In genomic region chr17:42325026-42325425, GRCh38 we compare ENCODE assay signal across 8 cellular contexts. TPM values are rescaled to one million over a fixed set of nuclear protein-coding genes. Genes with fewer than 3 reads are reported as not detected.
DNase-seq lines count a peak whose midpoint lies in the region; ATAC-seq and TF ChIP-seq lines count a peak whose summit lies in the region.

No MANE protein-coding gene starts in this region.

- TF ChIP-seq CTCF in epithelial cell of esophagus (IDR thresholded peaks at IDR 0.05; ENCODE audit: insufficient read depth, low read depth, low read length, missing control alignments) (peak; percentile 11), osteoblast (IDR thresholded peaks at IDR 0.05; ENCODE audit: extremely low read depth, low read depth, low read length) (no peak), CD14-positive monocyte (IDR thresholded peaks at IDR 0.05) (no peak)

- peaks cover 39% of the 10 kb centered on the region for H3K4me1 Mint-ChIP-seq in stimulated activated effector memory CD8-positive, alpha-beta T cell treated with anti-CD3 and anti-CD28 coated beads, Interleukin-12 subunit alpha, Interleukin-12 subunit beta, amount 100 ng/mL, for 72 hours
- peaks cover 12% of the 10 kb centered on the region for H3K4me1 Mint-ChIP-seq in CD14-positive monocyte

- no peaks in the 10 kb centered on the region for H3K9me3 ChIP-seq in osteoblast (ENCODE audit: low read depth, low read length)

- H3K4me1 ChIP-seq in osteoblast (ENCODE audit: insufficient read depth, low read length), result peaks cover 41% of the 10 kb centered on the region

- peak overlapping the region; percentile 82 for H3K27ac ChIP-seq in osteoblast (ENCODE audit: low read depth, low read length)

- H3K36me3 Mint-ChIP-seq in stimulated activated effector memory CD8-positive, alpha-beta T cell treated with anti-CD3 and anti-CD28 coated beads, Interleukin-12 subunit alpha, Interleukin-12 subunit beta, amount 100 ng/mL, for 72 hours, result peaks cover 100% of the 10 kb centered on the region
- peaks cover 78 to 94% of the 10 kb centered on the region in 2 donors for H3K36me3 Mint-ChIP-seq in CD14-positive monocyte

- peaks cover 0 to 2% (median under 1%) of the 10 kb centered on the region in 3 donors for H3K27me3 Mint-ChIP-seq in CD14-positive monocyte (ENCODE audit: low read depth in 3 of 3)

- no peak overlapping the region for H3K4me3 Mint-ChIP-seq in stimulated activated effector memory CD8-positive, alpha-beta T cell treated with anti-CD3 and anti-CD28 coated beads, Interleukin-12 subunit alpha, Interleukin-12 subunit beta, amount 100 ng/mL, for 72 hours
- H3K4me3 Mint-ChIP-seq in CD14-positive monocyte, result no peak overlapping the region

- no peak overlapping the region for H2AFZ ChIP-seq in osteoblast (ENCODE audit: low read length)

- DNase-seq in EH (ENCODE audit: low read depth) (peak; percentile 93), RPMI7951 (ENCODE audit: low read depth) (peak; percentile 92), epithelial cell of esophagus (ENCODE audit: low read depth) (peak; percentile 96), osteoblast (ENCODE audit: insufficient read length, low spot score, missing footprints) (peak; percentile 97), NCI-H1694 (lab: John Stamatoyannopoulos, UW) (no peak), CD14-positive monocyte (ENCODE audit: low spot score) (no peak)
- no peak for DNase-seq in stimulated activated effector memory CD8-positive, alpha-beta T cell treated with anti-CD3 and anti-CD28 coated beads, Interleukin-12 subunit alpha, Interleukin-12 subunit beta, amount 100 ng/mL, for 72 hours (ENCODE audit: low spot score in 2 of 2)

- H3K4me2 ChIP-seq in osteoblast (ENCODE audit: insufficient read depth, low read length), result no peak overlapping the region

- peaks cover 18% of the 10 kb centered on the region for H4K20me1 ChIP-seq in osteoblast (ENCODE audit: insufficient read depth, low read length)

- no peaks in the 10 kb centered on the region for H3K27me3 ChIP-seq in osteoblast (ENCODE audit: insufficient read depth, low read length)

- ATAC-seq in HG03432 (IDR thresholded peaks at IDR 0.05; ENCODE audit: unreplicated experiment), result no peak
- no peak for ATAC-seq in stimulated activated effector memory CD8-positive, alpha-beta T cell treated with anti-CD3 and anti-CD28 coated beads, Interleukin-12 subunit alpha, Interleukin-12 subunit beta, amount 100 ng/mL, for 72 hours

- H3K36me3 ChIP-seq in osteoblast (ENCODE audit: insufficient read depth, low read length), result peaks cover 72% of the 10 kb centered on the region

- no peak overlapping the region for H3K27ac Mint-ChIP-seq in stimulated activated effector memory CD8-positive, alpha-beta T cell treated with anti-CD3 and anti-CD28 coated beads, Interleukin-12 subunit alpha, Interleukin-12 subunit beta, amount 100 ng/mL, for 72 hours
- H3K27ac Mint-ChIP-seq in CD14-positive monocyte, result no peak overlapping the region

- peaks cover 8% of the 10 kb centered on the region for H3K79me2 ChIP-seq in osteoblast (ENCODE audit: insufficient read depth, low read length)

- intact Hi-C loops in CD14-positive monocyte (cut with micrococcal nuclease), result no loop called here

- H3K9me3 Mint-ChIP-seq in stimulated activated effector memory CD8-positive, alpha-beta T cell treated with anti-CD3 and anti-CD28 coated beads, Interleukin-12 subunit alpha, Interleukin-12 subunit beta, amount 100 ng/mL, for 72 hours, result no peaks in the 10 kb centered on the region
- no peaks in the 10 kb centered on the region for H3K9me3 Mint-ChIP-seq in CD14-positive monocyte

- H3K4me3 ChIP-seq in epithelial cell of esophagus (ENCODE audit: low read length) (no peak overlapping the region), osteoblast (ENCODE audit: insufficient read depth, low read length) (no peak overlapping the region)

RNA-seq across cellular contexts. Expression of gene STAT5A, which starts 36.7 kb away (rescaled TPM):
- 7.8 and 23.9 TPM in 2 replicates for total RNA-seq in RPMI7951 (2014; rRNA removed; shearing (Covaris generic))
- total RNA-seq in osteoblast, result 35.5 and 38.6 TPM in 2 replicates
- polyA plus RNA-seq in CD14-positive monocyte, result 10 to 100 TPM; 30.5 to 49.8 TPM

RNA-seq across cellular contexts. Expression of gene STAT5B, which starts 48.8 kb away (rescaled TPM):
- total RNA-seq in RPMI7951 (2014; rRNA removed; shearing (Covaris generic)), result 11.2 and 12.6 TPM in 2 replicates
- total RNA-seq in osteoblast, result 22.8 and 23.6 TPM in 2 replicates
- polyA plus RNA-seq in CD14-positive monocyte, result 10 to 100 TPM; 28.5 to 47.9 TPM

Comparison
In these comparisons a context has a peak if more than half of its experiments do, and no peak if none do; other contexts are left out.
1. DNase-seq: peak in EH (single experiment), RPMI7951 (single experiment), epithelial cell of esophagus (single experiment) and osteoblast (single experiment); none in NCI-H1694 (single experiment), stimulated activated effector memory CD8-positive, alpha-beta T cell treated with anti-CD3 and anti-CD28 coated beads, Interleukin-12 subunit alpha, Interleukin-12 subunit beta, amount 100 ng/mL, for 72 hours (0 of 2) and CD14-positive monocyte (single experiment).